ENCODE assay signal across 8 cellular contexts in the genomic region with DNA sequence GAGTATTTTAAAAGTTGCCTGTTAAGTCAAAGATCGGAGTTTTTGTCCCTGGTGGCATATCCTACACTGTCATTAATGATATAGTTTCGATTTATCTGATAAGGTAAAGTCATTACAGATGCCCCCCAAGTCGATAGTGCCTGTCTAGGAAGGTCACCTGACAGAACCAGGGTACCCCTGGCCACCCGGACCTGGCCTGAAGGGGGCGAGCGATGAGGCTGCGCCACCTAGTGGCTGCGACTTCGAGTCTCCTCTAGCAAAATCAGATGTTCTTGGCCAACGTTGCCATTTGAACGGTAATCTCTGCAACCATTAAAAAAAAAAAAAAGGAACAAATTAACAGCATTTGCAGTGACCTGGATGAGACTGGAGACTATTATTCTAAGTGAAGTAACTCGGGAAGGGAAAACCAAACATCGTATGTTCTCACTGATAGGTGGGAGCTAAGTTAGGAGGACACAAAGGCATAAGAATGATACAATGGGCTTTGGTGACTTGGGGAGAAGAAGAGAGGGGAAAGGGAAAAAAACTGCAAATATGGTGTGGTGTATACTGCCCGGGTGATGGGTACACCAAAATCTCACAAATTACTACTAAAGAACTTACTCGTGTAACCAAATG.
A peak's percentile ranks its signal among the peaks of the same experiment; 100 is the strongest.
DNase-seq lines count a peak whose midpoint lies in the region; ATAC-seq and TF ChIP-seq lines count a peak whose summit lies in the region.

No MANE protein-coding gene starts in this region.

- no TSS peak for BruUV-seq in PC-9 (replicated peaks; lab: Mats Ljungman, UMichigan)

- in situ Hi-C loops in brain microvascular endothelial cell (cut with HindIII; ENCODE audit: low pct_ligation_motif_present, low sequenced_read_pairs) = no loop called here

- no peaks in the 10 kb centered on the region for H3K27me3 ChIP-seq in PC-9 (ENCODE audit: insufficient read depth, low read depth)
- no peaks in the 10 kb centered on the region for H3K27me3 ChIP-seq in brain microvascular endothelial cell (replicated peaks)

- intact Hi-C loops in PC-9 (cut with micrococcal nuclease; ENCODE audit: unreplicated experiment) = loop anchor here (1.0 to 5.0 kb wide), 2 partner anchors 278 to 439 kb away; no protein-coding TSS in a partner anchor

- no peaks in the 10 kb centered on the region for H3K4me1 ChIP-seq in PC-9 (replicated peaks; ENCODE audit: insufficient read depth)

- H3K9me2 ChIP-seq in PC-9 (ENCODE audit: insufficient read depth) = no peaks in the 10 kb centered on the region; the same call in 1 of the 2 replicates

- no peaks in the 10 kb centered on the region for H3F3A ChIP-seq in PC-9 (ENCODE audit: insufficient read depth, low read depth)

- TF ChIP-seq CTCF in PC-9 (conservative IDR thresholded peaks at IDR 0.05) = peak; percentile 84
- peak; percentile 93 for TF ChIP-seq CTCF in brain microvascular endothelial cell (IDR thresholded peaks at IDR 0.05; ENCODE audit: low read depth, low read length, missing control alignments)

- H3K4me3 ChIP-seq in PC-9 (no peak overlapping the region), brain microvascular endothelial cell (ENCODE audit: low read depth, low read length) (no peak overlapping the region)

- H3K9me3 ChIP-seq in PC-9 (ENCODE audit: insufficient read depth, low read depth) = no peaks in the 10 kb centered on the region

- DNase-seq in AG08396 (ENCODE audit: low spot score) (peak; percentile 51), PC-9 (peak in 1 of 2 experiments; percentile 45), brain microvascular endothelial cell (peak; percentile 49), islet precursor cell (peak; percentile 73), NCI-H1105 (lab: John Stamatoyannopoulos, UW) (no peak)
- peak; percentile 1 to 11 for DNase-seq in stimulated activated CD8-positive, alpha-beta memory T cell treated with anti-CD3 and anti-CD28 coated beads, Interleukin-15, amount 100 ng/mL, for 48 hours (ENCODE audit: low read depth in 2 of 2)

- CTCF ChIA-PET in PC-9 (lab: Charles Lee) = interaction anchor here (0.6 to 0.7 kb wide), 3 partner anchors 9 to 280 kb away, joined by 3 to 4 read pairs (median 3); no protein-coding TSS in a partner anchor

- peak; percentile 84 for ATAC-seq in GM18519 (IDR thresholded peaks at IDR 0.05; ENCODE audit: low FRiP score, unreplicated experiment)
- peak; percentile 73 for ATAC-seq in HG03060 (IDR thresholded peaks at IDR 0.05; ENCODE audit: low read depth, unreplicated experiment)

- no peak overlapping the region for H3K4me2 ChIP-seq in PC-9

- H3K27ac ChIP-seq in PC-9 (no peak overlapping the region), brain microvascular endothelial cell (no peak overlapping the region)

- no peak overlapping the region for H2AFZ ChIP-seq in PC-9

- peaks cover 6% of the 10 kb centered on the region; the same call in 1 of the 2 replicates for H4K20me1 ChIP-seq in PC-9 (ENCODE audit: insufficient read depth)

- H3K36me3 ChIP-seq in PC-9 (ENCODE audit: low read depth) (no peaks in the 10 kb centered on the region), brain microvascular endothelial cell (replicated peaks) (no peaks in the 10 kb centered on the region)

- no peaks in the 10 kb centered on the region for H3K79me2 ChIP-seq in PC-9 (ENCODE audit: low read depth)

- POLR2A ChIA-PET in PC-9 (lab: Charles Lee; ENCODE audit: unreplicated experiment) = no interaction called here
